8 cellular contexts compared by ENCODE assay signal in genomic region chr3:186617038-186617934, GRCh38. TPM values are rescaled to one million over a fixed set of nuclear protein-coding genes. Genes with fewer than 3 reads are reported as not detected.
DNase-seq lines count a peak whose midpoint lies in the region; FAIRE-seq and TF ChIP-seq lines count a peak whose summit lies in the region.

No MANE protein-coding gene starts in this region.

- peaks cover 0 to 35% (median 0%) of the 10 kb centered on the region in 3 experiments for H3K27me3 ChIP-seq in neuronal stem cell (ENCODE audit: control insufficient read depth in 3 of 3, insufficient read depth in 3 of 3, low read depth in 1 of 3, low read length in 3 of 3)

- no peak overlapping the region for H3K27ac ChIP-seq in neuronal stem cell (replicated peaks; ENCODE audit: low read length)

- H3K23ac ChIP-seq in neuronal stem cell (ENCODE audit: low read depth, low read length, poor library complexity): no peak overlapping the region

- peak; percentile 94 for TF ChIP-seq CTCF in fibroblast of pulmonary artery (IDR thresholded peaks at IDR 0.05; ENCODE audit: low read length, missing control alignments)

- H3K14ac ChIP-seq in neuronal stem cell (ENCODE audit: low read length): no peak overlapping the region

- H4K91ac ChIP-seq in neuronal stem cell (ENCODE audit: low read depth, low read length, poor library complexity): no peak overlapping the region

- H3K4me1 ChIP-seq in neuronal stem cell (ENCODE audit: control insufficient read depth in 2 of 2, insufficient read depth in 1 of 2, low read depth in 1 of 2, low read length in 2 of 2): no peaks in the 10 kb centered on the region

- H3K4me2 ChIP-seq in neuronal stem cell (ENCODE audit: insufficient read depth, low read length, poor library complexity, severe bottlenecking): no peak overlapping the region

- no peaks in the 10 kb centered on the region for H3K79me1 ChIP-seq in neuronal stem cell (ENCODE audit: low read depth, low read length)

- peak overlapping the region; percentile 13 for H3K4me3 ChIP-seq in fibroblast of pulmonary artery (replicated peaks; ENCODE audit: low read depth, low read length)
- no peak overlapping the region for H3K4me3 ChIP-seq in neuronal stem cell (ENCODE audit: low read length in 2 of 2)

- no peak overlapping the region for H2BK15ac ChIP-seq in neuronal stem cell (ENCODE audit: low read length)

- no CpG with 5 or more reads among the region's 30 CpGs for WGBS in neuronal stem cell (ENCODE audit: extremely low coverage in 2 of 2, insufficient read length in 2 of 2, insufficient replicate concordance in 1 of 2), 2 donors

- H3K9me3 ChIP-seq in neuronal stem cell (replicated peaks in 1 of 2; ENCODE audit: control insufficient read depth in 2 of 2, insufficient read depth in 1 of 2, low read depth in 1 of 2, low read length in 2 of 2): no peaks in the 10 kb centered on the region

- no peak for TF ChIP-seq POLR2A in H54 (IDR thresholded peaks at IDR 0.05; ENCODE audit: low read depth, low read length)

- peak overlapping the region; percentile 72 for H2AFZ ChIP-seq in neuronal stem cell (ENCODE audit: low read length)

- H4K8ac ChIP-seq in neuronal stem cell (ENCODE audit: low read depth, low read length): peak overlapping the region; percentile 19

- no peaks in the 10 kb centered on the region for H3K36me3 ChIP-seq in neuronal stem cell (replicated peaks in 1 of 2; ENCODE audit: control insufficient read depth in 2 of 2, insufficient read depth in 2 of 2, low read length in 2 of 2)

- no peak overlapping the region for H3K9ac ChIP-seq in neuronal stem cell (ENCODE audit: low read depth, low read length, poor library complexity)

- no peak overlapping the region for H2BK120ac ChIP-seq in neuronal stem cell (ENCODE audit: low read depth, low read length)

- peak; percentile 97 for FAIRE-seq in H54 (lab: Jason Lieb, UNC)

- DNase-seq in ELF-1 (ENCODE audit: low read depth, low spot score) (peak; percentile 92), H54 (ENCODE audit: insufficient read length, low spot score) (peak; percentile 98), LHCN-M2 (ENCODE audit: low read depth) (peak; percentile 82), RPMI8226 (peak; percentile 97), fibroblast of pulmonary artery (ENCODE audit: low read depth) (peak; percentile 96), neuronal stem cell (ENCODE audit: low spot score) (peak; percentile 26), stromal cell of bone marrow (ENCODE audit: low read depth) (peak; percentile 91)
- peak; percentile 72 to 73 for DNase-seq in activated T-helper 1 cell treated with anti-CD3 and anti-CD28 coated beads, Interleukin-2, amount 50 U/mL, for 16 hours (ENCODE audit: low read depth in 1 of 2, low spot score in 1 of 2)

- H2AK5ac ChIP-seq in neuronal stem cell (ENCODE audit: low read depth, low read length): no peak overlapping the region

- no peak overlapping the region for H2BK12ac ChIP-seq in neuronal stem cell (ENCODE audit: low read length)

- H2BK5ac ChIP-seq in neuronal stem cell (ENCODE audit: low read length): no peak overlapping the region

- H3K18ac ChIP-seq in neuronal stem cell (ENCODE audit: low read length): no peak overlapping the region

- H3K4ac ChIP-seq in neuronal stem cell (ENCODE audit: low read length): no peak overlapping the region

RNA-seq across cellular contexts. Expression of gene AHSG, which starts 4.4 kb away (rescaled TPM):
- total RNA-seq in LHCN-M2 (2014; rRNA removed): not detected in 2 replicates
- polyA plus RNA-seq in LHCN-M2 (2012): not detected
- polyA plus RNA-seq in neuronal stem cell (2013, experiment 1 of 2): 0.13 TPM
- 0.10 TPM for polyA plus RNA-seq in neuronal stem cell (2013, experiment 2 of 2)

RNA-seq across cellular contexts. Expression of gene FETUB, which starts 22.9 kb away (rescaled TPM):
- 0.06 TPM in 1 of 2 replicates, not detected in the other for total RNA-seq in LHCN-M2 (2014; rRNA removed)
- polyA plus RNA-seq in LHCN-M2 (2012): not detected
- polyA plus RNA-seq in neuronal stem cell (2013, experiment 1 of 2): not detected
- not detected for polyA plus RNA-seq in neuronal stem cell (2013, experiment 2 of 2)

RNA-seq across cellular contexts. Expression of gene DNAJB11, which starts 46.8 kb away (rescaled TPM):
- total RNA-seq in LHCN-M2 (2014; rRNA removed): 83.8 and 85.5 TPM in 2 replicates
- 49.3 TPM for polyA plus RNA-seq in LHCN-M2 (2012)
- 43.9 TPM for polyA plus RNA-seq in neuronal stem cell (2013, experiment 1 of 2)
- polyA plus RNA-seq in neuronal stem cell (2013, experiment 2 of 2): 44.3 TPM

RNA-seq across cellular contexts. Expression of gene HRG, which starts 48.5 kb away (rescaled TPM):
- total RNA-seq in LHCN-M2 (2014; rRNA removed): 0.06 TPM in 1 of 2 replicates, not detected in the other
- polyA plus RNA-seq in LHCN-M2 (2012): not detected
- polyA plus RNA-seq in neuronal stem cell (2013, experiment 1 of 2): not detected
- not detected for polyA plus RNA-seq in neuronal stem cell (2013, experiment 2 of 2)

RNA-seq across cellular contexts. Expression of gene TBCCD1, which starts 50.1 kb away (rescaled TPM):
- 12.6 and 13.2 TPM in 2 replicates for total RNA-seq in LHCN-M2 (2014; rRNA removed)
- polyA plus RNA-seq in LHCN-M2 (2012): 5.4 TPM
- 9.6 TPM for polyA plus RNA-seq in neuronal stem cell (2013, experiment 1 of 2)
- polyA plus RNA-seq in neuronal stem cell (2013, experiment 2 of 2): 9.2 TPM

Comparison
In these comparisons a context has a peak if more than half of its experiments do, and no peak if none do; other contexts are left out.
1. DNase-seq: peak in every context shown above with its lines; median percentile 98 in H54; 97 in RPMI8226; 96 in fibroblast of pulmonary artery; 92 in ELF-1; 91 in stromal cell of bone marrow; 82 in LHCN-M2; 72 in activated T-helper 1 cell treated with anti-CD3 and anti-CD28 coated beads, Interleukin-2, amount 50 U/mL, for 16 hours; 26 in neuronal stem cell.